In genomic region chr7:158394936-158395335, GRCh38 we compare ENCODE assay signal across 8 cellular contexts.
A peak's percentile ranks its signal among the peaks of the same experiment; 100 is the strongest.
DNase-seq lines count a peak whose midpoint lies in the region; FAIRE-seq and TF ChIP-seq lines count a peak whose summit lies in the region.
"Had no signal": no experiment of that assay in that cellular context is flagged by ENCODE, and none has a peak within 500 bp of the region (broad histone marks: within the 10 kb centered on the region; RNA-seq: fewer than 3 reads in every experiment).

No MANE protein-coding gene starts in this region.

- no peaks in the 10 kb centered on the region for H3K36me3 ChIP-seq in PC-9 (ENCODE audit: low read depth)

- H3K27ac ChIP-seq in PC-9: no peak overlapping the region

- H3K4me3 Mint-ChIP-seq in progenitor cell of endocrine pancreas (ENCODE audit: low read depth): no peak overlapping the region

- POLR2A ChIA-PET in PC-9 (lab: Charles Lee; ENCODE audit: unreplicated experiment): no interaction called here

- H3K4me1 Mint-ChIP-seq in progenitor cell of endocrine pancreas (ENCODE audit: low read depth): peaks cover 5% of the 10 kb centered on the region

- H3K9me2 ChIP-seq in PC-9 (ENCODE audit: insufficient read depth): no peaks in the 10 kb centered on the region

- no TSS peak for BruUV-seq in PC-9 (replicated peaks; lab: Mats Ljungman, UMichigan)

- no peaks in the 10 kb centered on the region for H3K4me1 ChIP-seq in PC-9 (replicated peaks; ENCODE audit: insufficient read depth)

- no peak for FAIRE-seq in GM19239 (lab: Jason Lieb, UNC)
- FAIRE-seq: frontal cortex had no signal

- no peaks in the 10 kb centered on the region for H3F3A ChIP-seq in PC-9 (ENCODE audit: insufficient read depth, low read depth)

- H3K9me3 Mint-ChIP-seq in progenitor cell of endocrine pancreas (ENCODE audit: low read depth): peaks cover 8% of the 10 kb centered on the region

- no peaks in the 10 kb centered on the region for H3K79me2 ChIP-seq in PC-9 (ENCODE audit: low read depth)

- no peaks in the 10 kb centered on the region for H3K27me3 Mint-ChIP-seq in progenitor cell of endocrine pancreas

- no peak overlapping the region for H2AFZ ChIP-seq in PC-9

- intact Hi-C loops in PC-9 (cut with micrococcal nuclease; ENCODE audit: unreplicated experiment): no loop called here

- H3K4me3 ChIP-seq in PC-9 (no peak overlapping the region), foreskin fibroblast (ENCODE audit: low read depth in 1 of 2, low read length in 2 of 2) (no peak overlapping the region)

- H4K20me1 ChIP-seq in PC-9 (ENCODE audit: insufficient read depth): no peaks in the 10 kb centered on the region

- no peaks in the 10 kb centered on the region for H3K9me3 ChIP-seq in PC-9 (ENCODE audit: insufficient read depth, low read depth)

- H3K27ac Mint-ChIP-seq in progenitor cell of endocrine pancreas: no peak overlapping the region

- no peak overlapping the region for H3K4me2 ChIP-seq in PC-9

- TF ChIP-seq CTCF in PC-9 (conservative IDR thresholded peaks at IDR 0.05): peak; percentile 63
- peak; percentile 72 for TF ChIP-seq CTCF in progenitor cell of endocrine pancreas (IDR thresholded peaks at IDR 0.05; ENCODE audit: unreplicated experiment)
- TF ChIP-seq CTCF in foreskin fibroblast (IDR thresholded peaks at IDR 0.05; ENCODE audit: low read depth, low read length): no peak

- peaks cover 3% of the 10 kb centered on the region for H3K36me3 Mint-ChIP-seq in progenitor cell of endocrine pancreas (ENCODE audit: insufficient read depth)

- peaks cover 73% of the 10 kb centered on the region for H3K27me3 ChIP-seq in PC-9 (ENCODE audit: insufficient read depth, low read depth)

- DNase-seq in GM19239 (ENCODE audit: insufficient read length, low spot score) (peak; percentile 48), PC-9 (no peak), cerebellum (ENCODE audit: low spot score) (peak; percentile 23), progenitor cell of endocrine pancreas (ENCODE audit: low spot score, unreplicated experiment) (peak; percentile 63), NCI-H2081 (lab: John Stamatoyannopoulos, UW) (no peak), foreskin fibroblast (no peak), AG20443 (ENCODE audit: low spot score) (no peak)

- CTCF ChIA-PET in PC-9 (lab: Charles Lee): no interaction called here

Comparison
In these comparisons a context has a peak if more than half of its experiments do, and no peak if none do; other contexts are left out.
1. DNase-seq: peak in GM19239 (single experiment), cerebellum (single experiment) and progenitor cell of endocrine pancreas (single experiment); none in PC-9 (0 of 2), NCI-H2081 (0 of 2), foreskin fibroblast (0 of 2) and AG20443 (single experiment).